ENCODE assay signal across 8 cellular contexts in the genomic region with DNA sequence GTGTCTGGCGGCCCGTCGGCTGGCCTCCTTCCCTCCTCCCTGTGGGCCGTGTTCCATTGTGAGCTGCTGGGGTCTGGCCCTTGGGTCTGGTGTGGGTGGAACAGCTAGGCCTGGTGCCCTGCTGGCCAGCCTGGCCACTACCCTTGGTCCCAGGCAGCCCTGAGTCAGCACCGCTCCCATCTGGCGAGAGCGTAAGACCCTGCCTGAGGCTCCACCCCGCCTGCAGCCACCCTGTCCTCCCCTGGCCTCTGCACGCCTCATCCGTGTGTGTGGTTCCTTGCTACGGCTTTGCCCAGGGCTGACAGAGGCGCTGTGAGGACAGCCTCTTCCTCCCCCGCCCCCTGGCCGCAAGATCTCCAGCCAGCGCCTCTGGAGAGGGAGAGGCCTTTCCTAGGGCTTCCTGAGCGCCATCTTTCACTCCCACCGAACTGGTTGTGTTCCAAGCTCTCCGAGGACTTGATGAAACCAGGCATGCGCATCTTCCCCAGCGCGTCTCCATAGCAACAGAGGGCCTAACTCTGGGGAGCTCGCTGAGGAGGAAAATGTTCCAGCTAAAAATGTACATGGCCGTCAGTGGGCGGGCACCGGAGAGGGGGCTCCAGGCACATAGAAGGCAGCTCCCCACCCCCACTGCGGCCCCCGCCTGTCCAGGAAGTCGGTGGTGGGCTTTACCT.
DNase-seq lines count a peak whose midpoint lies in the region; ATAC-seq, FAIRE-seq and TF ChIP-seq lines count a peak whose summit lies in the region.

No MANE protein-coding gene starts in this region.

- H3K9me3 ChIP-seq in mucosa of descending colon = no peaks in the 10 kb centered on the region
- no peaks in the 10 kb centered on the region for H3K9me3 ChIP-seq in upper lobe of right lung

- no peaks in the 10 kb centered on the region for H3K27me3 ChIP-seq in upper lobe of right lung

- no peak overlapping the region for H3K4me3 ChIP-seq in mucosa of descending colon
- H3K4me3 ChIP-seq in upper lobe of right lung = no peak overlapping the region

- H3K36me3 ChIP-seq in mucosa of descending colon (ENCODE audit: low read depth) = no peaks in the 10 kb centered on the region
- H3K36me3 ChIP-seq in upper lobe of right lung = no peaks in the 10 kb centered on the region

- FAIRE-seq in RCC 7860 (lab: Jason Lieb, UNC) = no peak

- DNase-seq in ELF-1 (ENCODE audit: low read depth, low spot score) (peak; percentile 88), NCI-H82 treated with DMSO at 0.1 percent for 48 hours (lab: John Stamatoyannopoulos, UW; ENCODE audit: unreplicated experiment) (peak; percentile 16), dermis blood vessel endothelial cell (peak; percentile 42), mucosa of descending colon (peak; percentile 54 to 86 (median 69)), upper lobe of right lung (peak; percentile 85), epidermal melanocyte (ENCODE audit: insufficient read length, low spot score) (no peak), RCC 7860 (ENCODE audit: low spot score) (no peak)

- peak; percentile 5 for ATAC-seq in mucosa of descending colon
- peak; percentile 53 for ATAC-seq in upper lobe of right lung
- ATAC-seq in GM19467 (IDR thresholded peaks at IDR 0.05; ENCODE audit: unreplicated experiment) = no peak

- H3K4me1 ChIP-seq in mucosa of descending colon (ENCODE audit: low read depth) = peaks cover 39% of the 10 kb centered on the region
- peaks cover 87% of the 10 kb centered on the region for H3K4me1 ChIP-seq in upper lobe of right lung

- peak overlapping the region; percentile 85 for H3K27ac ChIP-seq in upper lobe of right lung

- intact Hi-C loops in mucosa of descending colon (cut with DNase I, micrococcal nuclease) (no loop called here), upper lobe of right lung (cut with DNase I) (no loop called here)

- TF ChIP-seq CTCF in mucosa of descending colon (IDR thresholded peaks at IDR 0.05) = no peak
- TF ChIP-seq CTCF in upper lobe of right lung (IDR thresholded peaks at IDR 0.05) = no peak

Comparison
In these comparisons a context has a peak if more than half of its experiments do, and no peak if none do; other contexts are left out.
1. DNase-seq: peak in ELF-1 (single experiment), NCI-H82 treated with DMSO at 0.1 percent for 48 hours (single experiment), dermis blood vessel endothelial cell (single experiment), mucosa of descending colon (3 of 3) and upper lobe of right lung (single experiment); none in epidermal melanocyte (single experiment) and RCC 7860 (single experiment).